8 cellular contexts compared by ENCODE assay signal in the genomic region with DNA sequence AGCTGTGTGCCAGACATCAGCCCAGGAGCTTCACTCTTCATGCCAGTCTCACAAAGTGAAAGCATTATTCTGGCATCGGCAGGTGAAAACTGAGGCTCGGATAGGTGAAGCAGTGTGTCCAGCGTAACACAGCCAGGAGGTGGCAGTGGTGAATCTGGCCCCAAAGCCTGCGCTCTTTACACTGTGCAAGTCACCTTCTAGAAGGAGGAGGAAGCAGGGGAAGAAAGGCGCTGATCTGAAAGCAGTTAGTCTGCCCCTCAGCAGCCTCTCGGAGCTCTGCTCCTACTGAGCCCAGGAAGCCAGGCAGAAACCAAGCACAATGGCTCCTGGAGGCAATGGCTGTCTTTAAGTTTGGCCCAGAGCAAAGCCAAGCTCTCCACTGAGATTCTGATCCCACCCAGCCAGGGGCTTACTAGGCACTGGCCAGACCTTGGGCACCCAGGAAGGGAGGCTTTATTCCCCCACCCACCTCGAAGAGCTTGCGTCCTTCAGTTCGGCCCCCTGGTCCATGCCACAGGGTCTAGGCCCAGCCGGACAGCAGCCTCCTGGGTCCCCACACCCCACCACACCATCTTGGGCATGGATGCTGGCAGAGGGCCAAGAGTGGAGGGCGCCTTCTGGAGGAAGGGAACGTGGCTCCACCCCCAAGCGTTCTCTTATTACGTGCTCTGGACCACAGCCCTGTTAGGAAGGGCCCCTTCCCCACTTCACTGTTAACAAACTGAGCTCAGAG.
A peak's percentile ranks its signal among the peaks of the same experiment; 100 is the strongest.
DNase-seq lines count a peak whose midpoint lies in the region; ATAC-seq and TF ChIP-seq lines count a peak whose summit lies in the region.

No MANE protein-coding gene starts in this region.

- peak; percentile 72 for ATAC-seq in GM19397 (IDR thresholded peaks at IDR 0.05; ENCODE audit: unreplicated experiment)
- no peak for ATAC-seq in GM21423 (IDR thresholded peaks at IDR 0.05; ENCODE audit: unreplicated experiment)

- DNase-seq in NCI-H2196 (lab: John Stamatoyannopoulos, UW; ENCODE audit: unreplicated experiment): peak; percentile 2
- no peak for DNase-seq in NCI-H2196 treated with DMSO at 0.1 percent for 48 hours (lab: John Stamatoyannopoulos, UW; ENCODE audit: unreplicated experiment)
- peak; percentile 37 for DNase-seq in LNCaP clone FGC (ENCODE audit: low read depth)
- DNase-seq in mucosa of gallbladder (ENCODE audit: low spot score): peak; percentile 20
- DNase-seq in NCI-H2171 treated with DMSO at 0.1 percent for 48 hours (lab: John Stamatoyannopoulos, UW): no peak

- peak overlapping the region; percentile 96 for H3K27ac ChIP-seq in angular gyrus (ENCODE audit: low read depth, low read length)

- H3K4me3 ChIP-seq in LNCaP clone FGC (ENCODE audit: low read depth, low read length): no peak overlapping the region

- TF ChIP-seq CTCF in LNCaP clone FGC (IDR thresholded peaks at IDR 0.05; ENCODE audit: control insufficient read depth, extremely low read depth, insufficient read depth): peak; percentile 70

Comparison
In these comparisons a context has a peak if more than half of its experiments do, and no peak if none do; other contexts are left out.
1. DNase-seq: peak in NCI-H2196 (single experiment), LNCaP clone FGC (single experiment) and mucosa of gallbladder (single experiment); none in NCI-H2196 treated with DMSO at 0.1 percent for 48 hours (single experiment) and NCI-H2171 treated with DMSO at 0.1 percent for 48 hours (single experiment).